21 cellular contexts compared by ENCODE assay signal in the genomic region with DNA sequence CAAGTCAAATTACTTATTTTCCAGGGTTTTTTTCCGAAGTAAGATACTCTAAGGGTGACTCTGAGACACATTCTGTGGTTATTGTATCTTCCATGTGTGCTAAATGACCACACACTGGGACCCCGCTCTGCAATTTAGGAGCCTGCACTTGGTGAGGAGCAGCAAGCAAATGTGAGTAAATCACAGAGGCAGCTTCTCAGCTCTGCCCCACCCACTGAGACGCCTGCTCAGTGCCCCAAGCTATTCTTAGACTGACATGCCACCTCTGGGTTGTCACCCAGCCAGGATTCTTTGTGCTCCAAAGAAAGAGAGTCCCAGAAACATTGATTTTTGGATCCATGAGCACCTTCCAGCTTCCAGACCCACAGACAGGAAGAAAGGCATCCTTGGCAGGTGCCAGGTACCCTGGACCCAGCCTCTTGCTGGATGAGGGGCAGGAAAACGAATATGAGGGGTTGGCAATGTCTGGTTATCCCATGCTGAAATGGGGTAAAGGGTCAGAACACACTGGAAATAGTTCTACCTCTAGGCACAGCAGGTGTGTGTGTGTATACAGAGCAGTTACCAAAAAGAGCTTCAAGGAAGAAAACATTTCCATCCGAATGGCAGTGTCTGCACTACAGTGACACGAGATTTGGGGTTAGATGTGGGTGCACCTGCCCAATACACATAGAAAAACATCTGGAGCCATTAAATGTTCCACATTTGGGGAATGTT. TPM values are rescaled to one million over a fixed set of nuclear protein-coding genes. Genes with fewer than 3 reads are reported as not detected.
DNase-seq lines count a peak whose midpoint lies in the region; ATAC-seq and TF ChIP-seq lines count a peak whose summit lies in the region.
"Had no signal": no experiment of that assay in that cellular context is flagged by ENCODE, and none has a peak within 500 bp of the region (broad histone marks: within the 10 kb centered on the region; RNA-seq: fewer than 3 reads in every experiment).

No MANE protein-coding gene starts in this region.

- H3K9me3 ChIP-seq in heart left ventricle, result no peaks in the 10 kb centered on the region
- H3K9me3 ChIP-seq: A549, SJSA1 had no signal

- TF ChIP-seq CTCF in heart left ventricle (IDR thresholded peaks at IDR 0.05), result no peak
- no peak for TF ChIP-seq CTCF in HFFc6 (IDR thresholded peaks at IDR 0.05)
- no peak for TF ChIP-seq CTCF in dorsolateral prefrontal cortex (IDR thresholded peaks at IDR 0.05 in 54 of 56, conservative IDR thresholded peaks at IDR 0.05 in 2 of 56; ENCODE audit: low read depth in 1 of 56, partially characterized antibody in 56 of 56)

- no peak overlapping the region for H3K27ac Mint-ChIP-seq in HFFc6
- H3K27ac Mint-ChIP-seq: B cell, H9 had no signal

- no peaks in the 10 kb centered on the region for H3K4me1 Mint-ChIP-seq in HFFc6 (ENCODE audit: low read depth)
- H3K4me1 Mint-ChIP-seq: B cell had no signal

- intact Hi-C loops in heart left ventricle (cut with DNase I) (no loop called here), dorsolateral prefrontal cortex (cut with DNase I) (no loop called here)

- no peak for TF ChIP-seq POLR2A in heart left ventricle (IDR thresholded peaks at IDR 0.05)

- H3K36me3 ChIP-seq in heart left ventricle, result no peaks in the 10 kb centered on the region
- H3K36me3 ChIP-seq: SJSA1 had no signal

- peak in 3 of 4 donors; percentile 74 to 86 (median 77) for ATAC-seq in heart left ventricle
- ATAC-seq: A549 had no signal

- H3K9me3 Mint-ChIP-seq in HFFc6, result peaks cover 23% of the 10 kb centered on the region
- H3K9me3 Mint-ChIP-seq: H9 had no signal

- no peak overlapping the region for H3K4me3 Mint-ChIP-seq in HFFc6
- H3K4me3 Mint-ChIP-seq: B cell, H9 had no signal

- H3K27me3 ChIP-seq in heart left ventricle, result peaks cover 0 to 4% (median 0%) of the 10 kb centered on the region in 9 donors
- peaks cover 0 to 28% (median 0%) of the 10 kb centered on the region in 45 donors for H3K27me3 ChIP-seq in dorsolateral prefrontal cortex

- no peak overlapping the region for H3K27ac ChIP-seq in heart left ventricle
- no peak overlapping the region for H3K27ac ChIP-seq in dorsolateral prefrontal cortex
- H3K27ac ChIP-seq: A549, PC-9, RWPE1, SJSA1 had no signal

- DNase-seq in ELF-1 (ENCODE audit: low read depth, low spot score) (peak; percentile 50), NCI-H2227 (lab: John Stamatoyannopoulos, UW; ENCODE audit: unreplicated experiment) (peak; percentile 9), heart left ventricle (peak in 3 of 5 donors; percentile 16 to 52 (median 35)), iPS-NIHi7 (ENCODE audit: extremely low spot score) (peak; percentile 35), HFFc6 (no peak), dorsolateral prefrontal cortex (no peak), NCI-H748 (lab: John Stamatoyannopoulos, UW; ENCODE audit: unreplicated experiment) (no peak)
- DNase-seq: EL, H9, Kasumi-1, NCI-H1694, NCI-H2081 treated with DMSO at 0.1 percent for 48 hours, NCI-H226, NCI-H510A treated with DMSO at 0.1 percent for 48 hours, NCI-H82, PC-9 had no signal

- no peak overlapping the region for H3K4me3 ChIP-seq in heart left ventricle
- no peak overlapping the region for H3K4me3 ChIP-seq in dorsolateral prefrontal cortex
- H3K4me3 ChIP-seq: A549, PC-9, SJSA1 had no signal

- peaks cover 8% of the 10 kb centered on the region; the same call in 1 of the 2 replicates for H3K36me3 Mint-ChIP-seq in HFFc6 (ENCODE audit: low read depth)

- peaks cover 0 to 11% (median 0%) of the 10 kb centered on the region in 12 donors for H3K4me1 ChIP-seq in heart left ventricle
- H3K4me1 ChIP-seq: A549, SJSA1 had no signal

- H3K27me3 Mint-ChIP-seq in HFFc6 (ENCODE audit: insufficient read depth), result no peaks in the 10 kb centered on the region

- 47 to 54% (median 49%) methylated on average over 6 of the region's 6 CpGs for WGBS in heart left ventricle, 4 donors

RNA-seq across cellular contexts. Expression of a gene that starts 41.2 kb away (rescaled TPM):
- total RNA-seq in heart left ventricle (under 1 TPM in 1 of 9 donors, not detected in 8; 0.17 TPM), dorsolateral prefrontal cortex (100 to 1,000 TPM in 9 of 120 experiments, 10 to 100 TPM in 111; 46.4 to 124 (median 81.5) TPM)
- under 1 TPM in 1 of 2 donors, not detected in 1; 0.01 TPM for polyA plus RNA-seq in heart left ventricle
- total RNA-seq in HFFc6 (2021; fragmentation: NEBNext Ultra II Directional; extraction: Animal tissue kit (Norgen Biotek cat#: 25700)), result not detected
- total RNA-seq: MCF 10A, PC-9 had no signal

Comparison
In these comparisons a context has a peak if more than half of its experiments do, and no peak if none do; other contexts are left out.
1. DNase-seq: peak in ELF-1 (single experiment), NCI-H2227 (single experiment), heart left ventricle (3 of 5) and iPS-NIHi7 (single experiment); none in HFFc6 (single experiment), dorsolateral prefrontal cortex (0 of 10) and NCI-H748 (single experiment).
2. RNA of a gene that starts 41.2 kb away (total RNA-seq): 46.4 to 124 TPM in dorsolateral prefrontal cortex; 0.17 TPM in heart left ventricle and not detected in HFFc6; every median in the first group is over 10 times any median in the second.